In genomic region chr17:57703273-57703672, GRCh38 we compare ENCODE assay signal across 39 cellular contexts. TPM values are rescaled to one million over a fixed set of nuclear protein-coding genes. Genes with fewer than 3 reads are reported as not detected.
"Had no signal": no experiment of that assay in that cellular context is flagged by ENCODE, and none has a peak within 500 bp of the region (broad histone marks: within the 10 kb centered on the region; RNA-seq: fewer than 3 reads in every experiment).

No MANE protein-coding gene starts in this region.

- H3K27ac ChIP-seq: KMS-11 had no signal

- H3K9me3 ChIP-seq: MG63 had no signal

- DNase-seq: Karpas-422, Kasumi-1, MG63, MM.1S, MV-4-11, NCI-H1048, NCI-H1092, NCI-H1092 treated with DMSO at 0.1 percent for 48 hours, NCI-H1105, NCI-H1105 treated with DMSO at 0.1 percent for 48 hours, NCI-H1417, NCI-H1417 treated with DMSO at 0.1 percent for 48 hours, NCI-H1436, NCI-H1436 treated with DMSO at 0.1 percent for 48 hours, NCI-H146, NCI-H1694, NCI-H1694 treated with DMSO at 0.1 percent for 48 hours, NCI-H187, NCI-H187 treated with DMSO at 0.1 percent for 48 hours, NCI-H1930, NCI-H2029, NCI-H2029 treated with DMSO at 0.1 percent for 48 hours, NCI-H2081, NCI-H2081 treated with DMSO at 0.1 percent for 48 hours, NCI-H2107, NCI-H2171, NCI-H2171 treated with DMSO at 0.1 percent for 48 hours, NCI-H2227 treated with DMSO at 0.1 percent for 48 hours, NCI-H226, NCI-H345, NCI-H446, NCI-H446 treated with DMSO at 0.1 percent for 48 hours, NCI-H510A, NCI-H510A treated with DMSO at 0.1 percent for 48 hours had no signal

- H3K36me3 ChIP-seq: MG63 had no signal

- H3K4me3 ChIP-seq: MG63 had no signal

RNA-seq across cellular contexts. Expression of gene CCDC182, which starts 41.8 kb away (rescaled TPM):
- total RNA-seq: LHCN-M2, M059J, MCF 10A, NCI-H460 had no signal
